31 cellular contexts compared by ENCODE assay signal in the genomic region with DNA sequence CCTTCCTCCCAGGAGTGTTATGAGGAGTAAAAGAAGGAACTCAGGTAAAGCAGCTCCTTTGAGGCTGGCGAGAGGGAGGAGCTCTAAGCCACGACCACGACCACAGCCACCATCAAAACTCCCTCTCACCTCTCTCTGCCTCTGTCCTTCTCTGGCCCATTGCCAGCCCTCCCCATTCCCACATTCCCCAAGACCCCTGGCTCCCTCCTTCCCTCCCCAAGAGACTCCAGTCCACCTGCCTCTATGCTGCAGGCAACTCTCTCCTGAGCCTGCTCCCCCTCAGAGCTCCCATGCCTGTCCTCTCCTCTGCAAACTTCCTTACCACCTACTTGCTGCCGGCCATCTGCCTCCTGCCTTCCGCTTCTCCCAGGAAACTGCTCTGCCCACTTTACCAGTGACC. TPM values are rescaled to one million over a fixed set of nuclear protein-coding genes. Genes with fewer than 3 reads are reported as not detected.
"Had no signal": no experiment of that assay in that cellular context is flagged by ENCODE, and none has a peak within 500 bp of the region (broad histone marks: within the 10 kb centered on the region; RNA-seq: fewer than 3 reads in every experiment).

No MANE protein-coding gene starts in this region.

- H3K27ac ChIP-seq: adrenal gland, body of pancreas, breast epithelium, Peyer's patch, SJSA1 had no signal

- DNase-seq: activated CD4-positive, alpha-beta T cell treated with anti-CD3 and anti-CD28 coated beads, Interleukin-2, amount 10 ng/mL, durations not matched to agents 24 days and 14 days; activated CD4-positive, alpha-beta T cell treated with anti-CD3 and anti-CD28 coated beads, Interleukin-2, amount 50 U/mL, for 4 hours; activated CD8-positive, alpha-beta T cell treated with anti-CD3 and anti-CD28 coated beads for 36 hours; activated gamma-delta T cell treated with Interleukin-2 at 50 U/mL for 16 hours; activated naive CD4-positive, alpha-beta T cell treated with anti-CD3 and anti-CD28 coated beads for 36 hours; activated T-cell treated with anti-CD3 and anti-CD28 coated beads, Interleukin-2, amount 50 U/mL, for 1 hour; activated T-cell treated with anti-CD3 and anti-CD28 coated beads, Interleukin-2, amount 50 U/mL, for 72 hours; adrenal gland; body of pancreas; caudate nucleus; KG1; MM.1S; NCI-H1092 treated with DMSO at 0.1 percent for 48 hours; NCI-H1417; NCI-H146; NCI-H187; NCI-H2081; NCI-H2227 treated with DMSO at 0.1 percent for 48 hours; NCI-H446; NCI-H510A treated with DMSO at 0.1 percent for 48 hours; NCI-H526 treated with DMSO at 0.1 percent for 48 hours; NK-92 treated with Interleukin-12 subunit alpha and Interleukin-12 subunit beta, amount 100 ng/mL, for 24 hours; PC-3; Peyer's patch; RPMI8226; SHP77 treated with DMSO at 0.1 percent for 48 hours; SK-N-SH had no signal

- ATAC-seq: activated CD8-positive, alpha-beta T cell treated with anti-CD3 and anti-CD28 coated beads for 36 hours; activated naive CD4-positive, alpha-beta T cell treated with anti-CD3 and anti-CD28 coated beads, Interleukin-2, amount 50 U/mL, for 72 hours; activated T-cell treated with anti-CD3 and anti-CD28 coated beads, Interleukin-2, amount 50 U/mL, for 72 hours; activated T-helper 17 cell treated with anti-CD3 and anti-CD28 coated beads, Interleukin-2, amount 50 U/mL, for 72 hours; body of pancreas; PC-3 had no signal

- H3K27me3 ChIP-seq: adrenal gland, body of pancreas had no signal

- H3K36me3 ChIP-seq: adrenal gland, breast epithelium, Peyer's patch, SJSA1 had no signal

- H3K9me3 ChIP-seq: adrenal gland, body of pancreas, breast epithelium, Peyer's patch, SJSA1, SK-N-SH had no signal

- H3K4me1 ChIP-seq: adrenal gland, body of pancreas, breast epithelium, Peyer's patch, SJSA1 had no signal

- H3K4me3 ChIP-seq: adrenal gland, body of pancreas, breast epithelium, Peyer's patch, SJSA1 had no signal

RNA-seq across cellular contexts. Expression of a gene that starts 9.5 kb away (rescaled TPM):
- total RNA-seq: PC-3, SJSA1 had no signal
